ENCODE assay signal across 14 cellular contexts in the genomic region with DNA sequence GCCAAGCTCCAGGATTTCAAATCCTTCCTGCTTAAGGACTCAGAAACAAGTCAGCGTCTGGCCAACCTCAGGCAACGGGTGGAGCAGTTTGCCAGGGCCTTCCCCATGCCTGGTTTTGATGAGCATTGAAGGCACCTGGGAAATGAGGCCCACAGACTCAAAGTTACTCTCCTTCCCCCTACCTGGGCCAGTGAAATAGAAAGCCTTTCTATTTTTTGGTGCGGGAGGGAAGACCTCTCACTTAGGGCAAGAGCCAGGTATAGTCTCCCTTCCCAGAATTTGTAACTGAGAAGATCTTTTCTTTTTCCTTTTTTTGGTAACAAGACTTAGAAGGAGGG. TPM values are rescaled to one million over a fixed set of nuclear protein-coding genes. Genes with fewer than 3 reads are reported as not detected.
DNase-seq lines count a peak whose midpoint lies in the region; ATAC-seq and TF ChIP-seq lines count a peak whose summit lies in the region.
"Had no signal": no experiment of that assay in that cellular context is flagged by ENCODE, and none has a peak within 500 bp of the region (broad histone marks: within the 10 kb centered on the region; RNA-seq: fewer than 3 reads in every experiment).

No MANE protein-coding gene starts in this region.

- no peak overlapping the region for H3K4me3 Mint-ChIP-seq in T-helper 17 cell
- H3K4me3 Mint-ChIP-seq in stimulated activated naive B cell treated with anti-CD40 and anti-IgM and Interleukin-4, amounts not matched to agents 10 μg/mL and 1 μg/mL and 100 μg/mL, for 72 hours: peak overlapping the region; percentile 61 to 70

- peaks cover 0 to 40% (median 29%) of the 10 kb centered on the region in 9 donors for H3K36me3 ChIP-seq in heart left ventricle
- peaks cover 30% of the 10 kb centered on the region for H3K36me3 ChIP-seq in fibroblast of lung (ENCODE audit: control insufficient read depth, insufficient read depth, low read length)
- no peaks in the 10 kb centered on the region for H3K36me3 ChIP-seq in uterus

- H3K27me3 Mint-ChIP-seq in T-helper 17 cell: peaks cover 34% of the 10 kb centered on the region
- H3K27me3 Mint-ChIP-seq in stimulated activated naive B cell treated with anti-CD40 and anti-IgM and Interleukin-4, amounts not matched to agents 10 μg/mL and 1 μg/mL and 100 μg/mL, for 72 hours: peaks cover 24% of the 10 kb centered on the region in 2 donors

- H3K4me1 Mint-ChIP-seq in T-helper 17 cell: peaks cover 46% of the 10 kb centered on the region
- H3K4me1 Mint-ChIP-seq in stimulated activated naive B cell treated with anti-CD40 and anti-IgM and Interleukin-4, amounts not matched to agents 10 μg/mL and 1 μg/mL and 100 μg/mL, for 72 hours: peaks cover 70 to 99% of the 10 kb centered on the region in 2 donors

- H3K4me2 ChIP-seq in fibroblast of lung (ENCODE audit: extremely low read depth, insufficient read depth, low read length): no peak overlapping the region

- H3K27me3 ChIP-seq in heart left ventricle (peaks cover 0 to 36% (median 12%) of the 10 kb centered on the region in 9 donors), fibroblast of lung (ENCODE audit: control insufficient read depth, insufficient read depth, low read length) (no peaks in the 10 kb centered on the region), uterus (no peaks in the 10 kb centered on the region)

- no peaks in the 10 kb centered on the region for H3K9me3 Mint-ChIP-seq in stimulated activated naive B cell treated with anti-CD40 and anti-IgM and Interleukin-4, amounts not matched to agents 10 μg/mL and 1 μg/mL and 100 μg/mL, for 72 hours

- H3K9ac ChIP-seq in fibroblast of lung (ENCODE audit: insufficient read depth, low read length): no peak overlapping the region

- H3K4me1 ChIP-seq in heart left ventricle: peaks cover 0 to 83% (median 30%) of the 10 kb centered on the region in 12 donors
- peaks cover 38% of the 10 kb centered on the region for H3K4me1 ChIP-seq in fibroblast of lung (ENCODE audit: control insufficient read depth, extremely low read depth, insufficient read depth, low read length)
- peaks cover 0 to under 1% of the 10 kb centered on the region in 2 donors for H3K4me1 ChIP-seq in uterus

- DNase-seq in heart left ventricle (no peak), Right ventricle myocardium superior (no peak), T-helper 17 cell (peak in 1 of 3 donors; percentile 6), fibroblast of lung (ENCODE audit: low read depth in 2 of 2) (no peak), NCI-H524 (lab: John Stamatoyannopoulos, UW) (no peak), uterus (no peak), MV-4-11 (lab: John Stamatoyannopoulos, UW) (no peak)
- no peak for DNase-seq in stimulated activated naive B cell treated with anti-CD40 and anti-IgM and Interleukin-4, amounts not matched to agents 10 μg/mL and 1 μg/mL and 100 μg/mL, for 72 hours
- DNase-seq: amniotic stem cell, DMS79, NCI-H1105, NCI-H2227 treated with DMSO at 0.1 percent for 48 hours, SW 1271 had no signal

- intact Hi-C loops in heart left ventricle (cut with DNase I): no loop called here
- intact Hi-C loops in Right ventricle myocardium superior (cut with DNase I): no loop called here
- intact Hi-C loops in uterus (cut with DNase I; ENCODE audit: low total_unique reads): no loop called here

- H3K79me2 ChIP-seq in fibroblast of lung (ENCODE audit: control insufficient read depth, insufficient read depth, low read length): peaks cover 28% of the 10 kb centered on the region

- peaks cover 11% of the 10 kb centered on the region for H3K36me3 Mint-ChIP-seq in T-helper 17 cell (ENCODE audit: low read depth)
- peaks cover 48 to 68% of the 10 kb centered on the region in 2 donors for H3K36me3 Mint-ChIP-seq in stimulated activated naive B cell treated with anti-CD40 and anti-IgM and Interleukin-4, amounts not matched to agents 10 μg/mL and 1 μg/mL and 100 μg/mL, for 72 hours

- H3K27ac ChIP-seq in heart left ventricle (peak overlapping the region in 10 of 12 donors; percentile 8 to 88 (median 76)), fibroblast of lung (ENCODE audit: insufficient read depth, low read length) (peak overlapping the region; percentile 42), uterus (no peak overlapping the region)
- H3K27ac ChIP-seq: lower lobe of right lung had no signal

- ATAC-seq in heart left ventricle (no peak), Right ventricle myocardium superior (ENCODE audit: poor library complexity) (no peak), T-helper 17 cell (no peak)
- no peak for ATAC-seq in stimulated activated naive B cell treated with anti-CD40 and anti-IgM and Interleukin-4, amounts not matched to agents 10 μg/mL and 1 μg/mL and 100 μg/mL, for 72 hours (replicated peaks)
- ATAC-seq: lower lobe of right lung had no signal

- TF ChIP-seq CTCF in heart left ventricle (IDR thresholded peaks at IDR 0.05): no peak
- no peak for TF ChIP-seq CTCF in fibroblast of lung (conservative IDR thresholded peaks at IDR 0.05 in 1 of 2, IDR thresholded peaks at IDR 0.05 in 1 of 2; ENCODE audit: low read depth in 1 of 2, low read length in 2 of 2)
- TF ChIP-seq CTCF in uterus (IDR thresholded peaks at IDR 0.05): no peak

- WGBS in heart left ventricle, 4 donors: 76 to 84% (median 81%) methylated on average over 3 of the region's 3 CpGs

- H3K9me3 ChIP-seq in heart left ventricle: no peaks in the 10 kb centered on the region
- no peaks in the 10 kb centered on the region for H3K9me3 ChIP-seq in T-helper 17 cell (ENCODE audit: control insufficient read depth, low read length, poor library complexity, severe bottlenecking)
- H3K9me3 ChIP-seq in fibroblast of lung (ENCODE audit: control insufficient read depth, insufficient read depth, low read depth, low read length): no peaks in the 10 kb centered on the region
- no peaks in the 10 kb centered on the region for H3K9me3 ChIP-seq in uterus
- H3K9me3 ChIP-seq: lower lobe of right lung had no signal

- no peak for TF ChIP-seq POLR2A in heart left ventricle (IDR thresholded peaks at IDR 0.05)
- no peak for TF ChIP-seq POLR2A in uterus (IDR thresholded peaks at IDR 0.05)

- H2AFZ ChIP-seq in fibroblast of lung (ENCODE audit: low read length): no peak overlapping the region

- peak overlapping the region; percentile 16 for H3K27ac Mint-ChIP-seq in T-helper 17 cell
- peak overlapping the region; percentile 94 for H3K27ac Mint-ChIP-seq in stimulated activated naive B cell treated with anti-CD40 and anti-IgM and Interleukin-4, amounts not matched to agents 10 μg/mL and 1 μg/mL and 100 μg/mL, for 72 hours

- H3K4me3 ChIP-seq in heart left ventricle: peak overlapping the region in 4 of 12 donors; percentile 12 to 62 (median 36)
- H3K4me3 ChIP-seq in fibroblast of lung (replicated peaks in 1 of 4; ENCODE audit: control extremely low read depth in 1 of 4, insufficient read depth in 1 of 4, low read depth in 3 of 4, low read length in 4 of 4): no peak overlapping the region
- H3K4me3 ChIP-seq in uterus: no peak overlapping the region
- H3K4me3 ChIP-seq: lower lobe of right lung had no signal

- H4K20me1 ChIP-seq in fibroblast of lung (ENCODE audit: control insufficient read depth, extremely low read depth, insufficient read depth, low read length): peaks cover 2% of the 10 kb centered on the region

RNA-seq across cellular contexts. Expression of a gene that starts 4.7 kb away (rescaled TPM):
- total RNA-seq in heart left ventricle (10 to 100 TPM; 26.2 to 46.7 (median 35.5) TPM), Right ventricle myocardium superior (26.8 TPM), T-helper 17 cell (10 to 100 TPM; 28.8 to 36.9 TPM), fibroblast of lung (358 and 380 TPM in 2 replicates), uterus (100 to 1,000 TPM in 1 of 4 donors, 10 to 100 TPM in 3; 12.4 to 128 (median 35.3) TPM)
- polyA plus RNA-seq in heart left ventricle (10 to 100 TPM; 15.9 to 76.5 TPM), fibroblast of lung (139 and 154 TPM in 2 replicates)
- 144 and 150 TPM in 2 replicates for polyA plus RNA-seq in fibroblast of lung (2012)
- polyA minus RNA-seq in fibroblast of lung (ENCODE audit: low replicate concordance): 360 and 376 TPM in 2 replicates

RNA-seq across cellular contexts. Expression of a gene that starts 16.8 kb away (rescaled TPM):
- total RNA-seq in heart left ventricle: 1 to 10 TPM in 3 of 9 donors, under 1 TPM in 5, not detected in 1; 0.47 to 5.7 (median 0.92) TPM
- polyA plus RNA-seq in heart left ventricle: under 1 TPM; 0.61 to 0.67 TPM
- total RNA-seq in Right ventricle myocardium superior: 1.2 TPM
- total RNA-seq in T-helper 17 cell: 1 to 10 TPM; 1.6 to 1.9 TPM
- 0.26 and 0.33 TPM in 2 replicates for total RNA-seq in fibroblast of lung
- polyA plus RNA-seq in fibroblast of lung: 0.18 and 0.33 TPM in 2 replicates
- polyA plus RNA-seq in fibroblast of lung (2012): 0.38 and 0.51 TPM in 2 replicates
- polyA minus RNA-seq in fibroblast of lung (ENCODE audit: low replicate concordance): 1.4 TPM in 1 of 2 replicates, not detected in the other
- 1 to 10 TPM in 2 of 4 donors, not detected in 2; 1.0 to 2.8 TPM for total RNA-seq in uterus

RNA-seq across cellular contexts. Expression of a gene that starts 17.6 kb away (rescaled TPM):
- 1 to 10 TPM; 1.9 to 8.0 (median 3.2) TPM for total RNA-seq in heart left ventricle
- polyA plus RNA-seq in heart left ventricle: 1 to 10 TPM; 1.3 to 2.3 TPM
- 0.70 TPM for total RNA-seq in Right ventricle myocardium superior
- total RNA-seq in T-helper 17 cell: not detected
- 0.50 and 1.0 TPM in 2 replicates for total RNA-seq in fibroblast of lung
- 0.30 and 1.9 TPM in 2 replicates for polyA plus RNA-seq in fibroblast of lung
- 1.6 and 10.2 TPM in 2 replicates for polyA plus RNA-seq in fibroblast of lung (2012)
- polyA minus RNA-seq in fibroblast of lung (ENCODE audit: low replicate concordance): 1.0 and 12.0 TPM in 2 replicates
- total RNA-seq in uterus: 1 to 10 TPM in 1 of 4 donors, not detected in 3; 6.3 TPM
- total RNA-seq: lower lobe of right lung had no signal

Comparison
In these comparisons a context has a peak if more than half of its experiments do, and no peak if none do; other contexts are left out.
1. H3K27ac ChIP-seq: peak in heart left ventricle (10 of 12) and fibroblast of lung (single experiment); none in uterus (0 of 2).